In genomic region chr9:36456480-36457115, GRCh38 we compare ENCODE assay signal across 18 cellular contexts. TPM values are rescaled to one million over a fixed set of nuclear protein-coding genes. Genes with fewer than 3 reads are reported as not detected.
DNase-seq lines count a peak whose midpoint lies in the region; ATAC-seq, FAIRE-seq and TF ChIP-seq lines count a peak whose summit lies in the region.
"Had no signal": no experiment of that assay in that cellular context is flagged by ENCODE, and none has a peak within 500 bp of the region (broad histone marks: within the 10 kb centered on the region; RNA-seq: fewer than 3 reads in every experiment).

No MANE protein-coding gene starts in this region.

- H3K9me3 ChIP-seq in T-helper 17 cell (ENCODE audit: control insufficient read depth, low read length, poor library complexity, severe bottlenecking) (no peaks in the 10 kb centered on the region), neural progenitor cell (ENCODE audit: low read depth) (no peaks in the 10 kb centered on the region)
- H3K9me3 ChIP-seq: suprapubic skin had no signal

- peaks cover 12% of the 10 kb centered on the region for H3K4me1 ChIP-seq in neural progenitor cell
- H3K4me1 ChIP-seq: parathyroid adenoma had no signal

- H3K36me3 ChIP-seq in neural progenitor cell: no peaks in the 10 kb centered on the region

- H3K27ac ChIP-seq in neural progenitor cell: no peak overlapping the region
- H3K27ac ChIP-seq: parathyroid adenoma, suprapubic skin had no signal

- TF ChIP-seq CTCF in neural progenitor cell (IDR thresholded peaks at IDR 0.05): no peak

- peak overlapping the region; percentile 15 for H3K4me3 Mint-ChIP-seq in T-helper 17 cell
- H3K4me3 Mint-ChIP-seq in neural progenitor cell: no peak overlapping the region

- peak; percentile 23 for FAIRE-seq in GM12891 (lab: Jason Lieb, UNC)

- H3K36me3 Mint-ChIP-seq in T-helper 17 cell (ENCODE audit: low read depth) (no peaks in the 10 kb centered on the region), neural progenitor cell (peaks cover 18% of the 10 kb centered on the region)

- H3K27ac Mint-ChIP-seq in T-helper 17 cell (peak overlapping the region; percentile 57), neural progenitor cell (peak overlapping the region; percentile 64)

- H3K9ac ChIP-seq in neural progenitor cell: no peak overlapping the region
- H3K9ac ChIP-seq: parathyroid adenoma had no signal

- H3K79me2 ChIP-seq in neural progenitor cell (ENCODE audit: low read depth): no peaks in the 10 kb centered on the region

- no peak overlapping the region for H3K4me3 ChIP-seq in neural progenitor cell
- H3K4me3 ChIP-seq: suprapubic skin had no signal

- no peak overlapping the region for H3K4me2 ChIP-seq in neural progenitor cell

- TF ChIP-seq POLR2A in GM12891 (IDR thresholded peaks at IDR 0.05; ENCODE audit: low read depth, low read length): no peak

- H3K27me3 ChIP-seq in neural progenitor cell: no peaks in the 10 kb centered on the region
- H3K27me3 ChIP-seq: suprapubic skin had no signal

- H4K20me1 ChIP-seq in neural progenitor cell (ENCODE audit: low read depth): peaks cover 51% of the 10 kb centered on the region

- H3K4me1 Mint-ChIP-seq in T-helper 17 cell: peaks cover 30% of the 10 kb centered on the region
- peaks cover 9% of the 10 kb centered on the region for H3K4me1 Mint-ChIP-seq in neural progenitor cell

- H2AFZ ChIP-seq in neural progenitor cell (replicated peaks): no peak overlapping the region
- H2AFZ ChIP-seq: parathyroid adenoma had no signal

- H3F3A ChIP-seq in neural progenitor cell (ENCODE audit: low read depth): peaks cover 6% of the 10 kb centered on the region

- H3K27me3 Mint-ChIP-seq in T-helper 17 cell: no peaks in the 10 kb centered on the region
- H3K27me3 Mint-ChIP-seq in neural progenitor cell (ENCODE audit: insufficient read depth, low read depth): no peaks in the 10 kb centered on the region

- H3K9me3 Mint-ChIP-seq in neural progenitor cell: no peaks in the 10 kb centered on the region

- no peak for DNase-seq in GM12891 (ENCODE audit: insufficient read length, low spot score)
- DNase-seq in T-helper 17 cell: no peak
- peak; percentile 63 for DNase-seq in dermis blood vessel endothelial cell
- no peak for DNase-seq in neural progenitor cell (ENCODE audit: low spot score)
- no peak for DNase-seq in stimulated activated CD4-positive, alpha-beta T cell treated with anti-CD3 and anti-CD28 coated beads, Interleukin-4, amount 100 ng/mL, for 1 hour
- no peak for DNase-seq in COLO829 (ENCODE audit: low spot score)
- DNase-seq: activated gamma-delta T cell, C1 segment of cervical spinal cord, caudate nucleus, glutamatergic neuron, islet precursor cell, midbrain, NCI-H2029, NCI-H526, RPMI8226 had no signal

- ATAC-seq in T-helper 17 cell (no peak), GM19035 (IDR thresholded peaks at IDR 0.05; ENCODE audit: unreplicated experiment) (no peak)

TF ChIP-seq in GM12891, 5 proteins besides CTCF, POLR2A, EP300 and RAD21:
- TF ChIP-seq POU2F2 (IDR thresholded peaks at IDR 0.05; ENCODE audit: low read depth, low read length): no peak
- TF ChIP-seq PAX5 (IDR thresholded peaks at IDR 0.05; ENCODE audit: insufficient read depth, low read length, severe bottlenecking): no peak
- TF ChIP-seq TAF1 (IDR thresholded peaks at IDR 0.05; ENCODE audit: low read depth, low read length): no peak
- no peak for TF ChIP-seq SPI1 (IDR thresholded peaks at IDR 0.05; ENCODE audit: low read depth, low read length)
- no peak for TF ChIP-seq POLR2AphosphoS5 (IDR thresholded peaks at IDR 0.05; ENCODE audit: low read depth, low read length)
TF ChIP-seq in GM12891: peak in this region for 0.

RNA-seq across cellular contexts. Expression of gene RNF38, which starts 56.5 kb away (rescaled TPM):
- 9.6 TPM for polyA plus RNA-seq in GM12891 (2012; ENCODE audit: low read depth, missing spikeins)
- total RNA-seq in T-helper 17 cell: 10 to 100 TPM; 87.3 to 94.4 TPM
- 23.0 and 43.9 TPM in 2 replicates for total RNA-seq in dermis blood vessel endothelial cell
- 49.8 and 63.8 TPM in 2 replicates for total RNA-seq in neural progenitor cell (ENCODE audit: low replicate concordance)
